1 cellular context compared by ENCODE assay signal in genomic region chr17:59220328-59221158, GRCh38.
A peak's percentile ranks its signal among the peaks of the same experiment; 100 is the strongest.
TF ChIP-seq lines count a peak whose summit lies in the region.

TSS of gene GDPD1 (plus strand) at chr17:59220511. CDS start at chr17:59220610, 99 bp downstream.

TF ChIP-seq in K562, 482 proteins besides CTCF, POLR2A, EP300 and RAD21 (continued from another document and continues in another):
- TF ChIP-seq ZNF511 (CRISPR knock-in tag; IDR thresholded peaks at IDR 0.05) = no peak
- no peak for TF ChIP-seq ZNF57 (CRISPR knock-in tag; IDR thresholded peaks at IDR 0.05)
- TF ChIP-seq NCOR1 (IDR thresholded peaks at IDR 0.05) = no peak
- TF ChIP-seq HMGN3 (IDR thresholded peaks at IDR 0.05; ENCODE audit: borderline replicate concordance, extremely low read depth, insufficient read length, low read depth, low read length) = no peak
- no peak for TF ChIP-seq CHD4 (IDR thresholded peaks at IDR 0.05; ENCODE audit: insufficient read depth, insufficient replicate concordance, low read depth, low read length, poor library complexity, severe bottlenecking)
- TF ChIP-seq JUN (IDR thresholded peaks at IDR 0.05; ENCODE audit: borderline replicate concordance, low read depth, low read length) = peak; percentile 78
- no peak for TF ChIP-seq JUN (CRISPR knock-in tag; IDR thresholded peaks at IDR 0.05; ENCODE audit: borderline replicate concordance)
- no peak for TF ChIP-seq PHB (CRISPR knock-in tag; IDR thresholded peaks at IDR 0.05)
- TF ChIP-seq ZBTB34 (CRISPR knock-in tag; IDR thresholded peaks at IDR 0.05) = no peak
- TF ChIP-seq GTF2E2 (tag; IDR thresholded peaks at IDR 0.05) = no peak
- TF ChIP-seq GMEB1 (CRISPR knock-in tag; IDR thresholded peaks at IDR 0.05) = peak; percentile 45; the same call in 1 of the 2 replicates
- peak; percentile 85 for TF ChIP-seq RBFOX2 (IDR thresholded peaks at IDR 0.05; ENCODE audit: low read depth, low read length)
- no peak for TF ChIP-seq HINFP (tag; conservative IDR thresholded peaks at IDR 0.05; ENCODE audit: low read depth)
- 0 out of 2 replicates have a peak, but pooled peaks have one; percentile 29 for TF ChIP-seq DIDO1 (tag; IDR thresholded peaks at IDR 0.05; ENCODE audit: low read depth)
- no peak for TF ChIP-seq ZNF584 (CRISPR knock-in tag; IDR thresholded peaks at IDR 0.05; ENCODE audit: low read depth)
- TF ChIP-seq HLTF (IDR thresholded peaks at IDR 0.05) = no peak
- TF ChIP-seq MED1 (CRISPR knock-in tag; IDR thresholded peaks at IDR 0.05; ENCODE audit: borderline replicate concordance) = no peak
- TF ChIP-seq ZNF197 (CRISPR knock-in tag; IDR thresholded peaks at IDR 0.05; ENCODE audit: low read depth) = no peak
- TF ChIP-seq ARID2 (IDR thresholded peaks at IDR 0.05) = 0 out of 2 replicates have a peak, but pooled peaks have one; percentile 13
- no peak for TF ChIP-seq HMG20B (CRISPR knock-in tag; IDR thresholded peaks at IDR 0.05)
- TF ChIP-seq CREM (IDR thresholded peaks at IDR 0.05; ENCODE audit: low read depth) = peak; percentile 69
- TF ChIP-seq TRIM25 (IDR thresholded peaks at IDR 0.05; ENCODE audit: borderline replicate concordance) = no peak
- no peak for TF ChIP-seq ZKSCAN1 (IDR thresholded peaks at IDR 0.05; ENCODE audit: low read depth, low read length)
- peak; percentile 97 to 98 for TF ChIP-seq NRF1 (conservative IDR thresholded peaks at IDR 0.05 in 1 of 2, IDR thresholded peaks at IDR 0.05 in 1 of 2)
- no peak for TF ChIP-seq KLF10 (CRISPR knock-in tag; IDR thresholded peaks at IDR 0.05)
- peak; percentile 57 for TF ChIP-seq POLR2B (IDR thresholded peaks at IDR 0.05; ENCODE audit: low read depth, partially characterized antibody)
- no peak for TF ChIP-seq RHOXF2B (CRISPR knock-in tag; conservative IDR thresholded peaks at IDR 0.05)
- no peak for TF ChIP-seq TCF3 (CRISPR knock-in tag; IDR thresholded peaks at IDR 0.05)
- no peak for TF ChIP-seq EZH2 (IDR thresholded peaks at IDR 0.05; ENCODE audit: borderline replicate concordance, low read depth, low read length)
- no peak for TF ChIP-seq MCM5 (IDR thresholded peaks at IDR 0.05; ENCODE audit: low read depth)
- TF ChIP-seq MEF2D (tag; conservative IDR thresholded peaks at IDR 0.05; ENCODE audit: low read depth) = no peak
- TF ChIP-seq SIN3B (IDR thresholded peaks at IDR 0.05; ENCODE audit: low read depth) = no peak
- TF ChIP-seq GTF3C2 (IDR thresholded peaks at IDR 0.05; ENCODE audit: borderline replicate concordance, extremely low read depth, insufficient read length) = no peak
- no peak for TF ChIP-seq CHD1 (IDR thresholded peaks at IDR 0.05; ENCODE audit: low read length)
- TF ChIP-seq ZNF551 (CRISPR knock-in tag; IDR thresholded peaks at IDR 0.05) = no peak
- no peak for TF ChIP-seq NFYB (IDR thresholded peaks at IDR 0.05; ENCODE audit: extremely low read depth, insufficient read length)
- peak; percentile 35; the same call in 1 of the 2 replicates for TF ChIP-seq HMGXB4 (CRISPR knock-in tag; IDR thresholded peaks at IDR 0.05)
- TF ChIP-seq YY1 (IDR thresholded peaks at IDR 0.05; ENCODE audit: borderline replicate concordance in 1 of 3, control insufficient read depth in 1 of 3, extremely low read depth in 1 of 3, insufficient read depth in 3 of 3, insufficient read length in 1 of 3, insufficient replicate concordance in 2 of 3, low read depth in 1 of 3, low read length in 2 of 3) = peak in 2 of 3 experiments; percentile 65 to 72
- TF ChIP-seq CBFA2T3 (IDR thresholded peaks at IDR 0.05) = no peak
- TF ChIP-seq FOSL1 (tag; conservative IDR thresholded peaks at IDR 0.05) = peak; percentile 39
- no peak for TF ChIP-seq ZNF407 (IDR thresholded peaks at IDR 0.05; ENCODE audit: low read depth)
- peak; percentile 63 for TF ChIP-seq TBP (optimal IDR thresholded peaks at IDR 0.05; ENCODE audit: low read depth, low read length)
